8 cellular contexts compared by ENCODE assay signal in genomic region chr11:128052912-128053641, GRCh38.
DNase-seq lines count a peak whose midpoint lies in the region; ATAC-seq and TF ChIP-seq lines count a peak whose summit lies in the region.

No MANE protein-coding gene starts in this region.

- H3K9me3 Mint-ChIP-seq in CD8-positive, alpha-beta memory T cell = no peaks in the 10 kb centered on the region
- no peaks in the 10 kb centered on the region for H3K9me3 Mint-ChIP-seq in glutamatergic neuron (ENCODE audit: unreplicated experiment)

- peak overlapping the region; percentile 57 to 84 (median 81) for H3K4me3 Mint-ChIP-seq in CD8-positive, alpha-beta memory T cell
- H3K4me3 Mint-ChIP-seq in T-helper 17 cell = peak overlapping the region; percentile 67
- no peak overlapping the region for H3K4me3 Mint-ChIP-seq in glutamatergic neuron (ENCODE audit: unreplicated experiment)

- H3K36me3 ChIP-seq in CD8-positive, alpha-beta memory T cell (ENCODE audit: insufficient read depth, low read length) = no peaks in the 10 kb centered on the region
- H3K36me3 ChIP-seq in kidney epithelial cell (ENCODE audit: control insufficient read depth, insufficient read depth, low read length) = no peaks in the 10 kb centered on the region

- ATAC-seq in HG02610 (IDR thresholded peaks at IDR 0.05; ENCODE audit: unreplicated experiment) (peak; percentile 53), T-helper 17 cell (peak; percentile 75), HG03521 (IDR thresholded peaks at IDR 0.05; ENCODE audit: unreplicated experiment) (no peak)

- H3K27me3 ChIP-seq in CD8-positive, alpha-beta memory T cell (ENCODE audit: insufficient read depth, low read length, poor library complexity, severe bottlenecking) = no peaks in the 10 kb centered on the region
- H3K27me3 ChIP-seq in kidney epithelial cell (ENCODE audit: control insufficient read depth, insufficient read depth, low read length) = no peaks in the 10 kb centered on the region

- H3K36me3 Mint-ChIP-seq in CD8-positive, alpha-beta memory T cell = peaks cover 0 to 6% (median 4%) of the 10 kb centered on the region in 3 donors
- no peaks in the 10 kb centered on the region for H3K36me3 Mint-ChIP-seq in T-helper 17 cell (ENCODE audit: low read depth)
- H3K36me3 Mint-ChIP-seq in glutamatergic neuron (ENCODE audit: unreplicated experiment) = no peaks in the 10 kb centered on the region

- H3K9me3 ChIP-seq in CD8-positive, alpha-beta memory T cell (ENCODE audit: low read length) = no peaks in the 10 kb centered on the region
- no peaks in the 10 kb centered on the region for H3K9me3 ChIP-seq in T-helper 17 cell (ENCODE audit: control insufficient read depth, low read length, poor library complexity, severe bottlenecking)

- POLR2A ChIA-PET in CD8-positive, alpha-beta memory T cell (lab: Charles Lee) = interaction anchor here (0.5 to 2.9 kb wide), 4 partner anchors 9 to 14 kb away, joined by 3 to 20 read pairs (median 6); no protein-coding TSS in a partner anchor

- CTCF ChIA-PET in CD8-positive, alpha-beta memory T cell (lab: Charles Lee) = interaction anchor here (1.3 to 9.5 kb wide), 4 partner anchors 14 to 105 kb away, joined by 3 to 64 read pairs (median 8); no protein-coding TSS in a partner anchor

- peak overlapping the region; percentile 17 for H3K4me3 ChIP-seq in CD8-positive, alpha-beta memory T cell (ENCODE audit: low read length)
- H3K4me3 ChIP-seq in kidney epithelial cell (ENCODE audit: low read depth, low read length) = no peak overlapping the region

- TF ChIP-seq CTCF in kidney epithelial cell (IDR thresholded peaks at IDR 0.05; ENCODE audit: insufficient read depth, low read length, poor library complexity, severe bottlenecking) (no peak), glutamatergic neuron (IDR thresholded peaks at IDR 0.05; ENCODE audit: partially characterized antibody, unreplicated experiment) (no peak)

- DNase-seq in CD8-positive, alpha-beta memory T cell = peak in 2 of 5 donors; percentile 49 to 57
- no peak for DNase-seq in T-helper 17 cell
- peak; percentile 16 for DNase-seq in kidney epithelial cell (ENCODE audit: low read depth)
- DNase-seq in NCI-H1092 treated with DMSO at 0.1 percent for 48 hours (lab: John Stamatoyannopoulos, UW) = no peak
- no peak for DNase-seq in activated gamma-delta T cell treated with Interleukin-2 at 50 U/mL for 16 hours
- no peak for DNase-seq in glutamatergic neuron

- H3K27me3 Mint-ChIP-seq in CD8-positive, alpha-beta memory T cell = no peaks in the 10 kb centered on the region
- H3K27me3 Mint-ChIP-seq in T-helper 17 cell (no peaks in the 10 kb centered on the region), glutamatergic neuron (ENCODE audit: unreplicated experiment) (peaks cover 2% of the 10 kb centered on the region)

- peaks cover 62 to 84% (median 81%) of the 10 kb centered on the region in 3 donors for H3K4me1 Mint-ChIP-seq in CD8-positive, alpha-beta memory T cell
- H3K4me1 Mint-ChIP-seq in T-helper 17 cell (peaks cover 40% of the 10 kb centered on the region), glutamatergic neuron (ENCODE audit: low read depth, unreplicated experiment) (peaks cover 3% of the 10 kb centered on the region)

- H3K27ac ChIP-seq in CD8-positive, alpha-beta memory T cell (ENCODE audit: low read depth, low read length) = peak overlapping the region; percentile 10

- peak overlapping the region; percentile 84 to 99 (median 87) for H3K27ac Mint-ChIP-seq in CD8-positive, alpha-beta memory T cell
- H3K27ac Mint-ChIP-seq in T-helper 17 cell (peak overlapping the region; percentile 93), glutamatergic neuron (ENCODE audit: unreplicated experiment) (no peak overlapping the region)

- H3K4me1 ChIP-seq in CD8-positive, alpha-beta memory T cell (ENCODE audit: insufficient read depth, low read length) = peaks cover 69% of the 10 kb centered on the region
